8 cellular contexts compared by ENCODE assay signal in genomic region chr1:30754684-30755171, GRCh38. TPM values are rescaled to one million over a fixed set of nuclear protein-coding genes. Genes with fewer than 3 reads are reported as not detected.
A peak's percentile ranks its signal among the peaks of the same experiment; 100 is the strongest.
DNase-seq lines count a peak whose midpoint lies in the region; ATAC-seq, FAIRE-seq and TF ChIP-seq lines count a peak whose summit lies in the region.

No MANE protein-coding gene starts in this region.

- H3K27me3 ChIP-seq in KMS-11 (ENCODE audit: insufficient read depth, low read depth), result no peaks in the 10 kb centered on the region; the same call in 1 of the 2 replicates

- H3K4me2 ChIP-seq in KMS-11, result peak overlapping the region; percentile 15; the same call in 1 of the 2 replicates

- peak overlapping the region; percentile 99 to 100 (median 100) for H3K27ac Mint-ChIP-seq in immature natural killer cell

- peak; percentile 96 for FAIRE-seq in GM12892 (lab: Jason Lieb, UNC)

- peaks cover 25% of the 10 kb centered on the region; the same call in 1 of the 2 replicates for H3K79me2 ChIP-seq in KMS-11 (ENCODE audit: insufficient read depth, low read depth)

- TF ChIP-seq POLR2A in GM12892 (IDR thresholded peaks at IDR 0.05; ENCODE audit: low read depth, low read length), result peak; percentile 71

- no peaks in the 10 kb centered on the region for H4K20me1 ChIP-seq in KMS-11 (ENCODE audit: insufficient read depth)

- no peak overlapping the region for H2AFZ ChIP-seq in KMS-11 (ENCODE audit: low read depth)

- H3K4me1 ChIP-seq in KMS-11 (ENCODE audit: low read depth, poor library complexity, severe bottlenecking), result peaks cover 59% of the 10 kb centered on the region

- H3K27ac ChIP-seq in KMS-11, result no peak overlapping the region

- DNase-seq in GM12892 (ENCODE audit: insufficient read length) (no peak), immature natural killer cell (no peak), NCI-H510A treated with DMSO at 0.1 percent for 48 hours (lab: John Stamatoyannopoulos, UW) (no peak), G401 (ENCODE audit: low spot score) (no peak), COLO668 (lab: John Stamatoyannopoulos, UW; ENCODE audit: unreplicated experiment) (no peak)
- DNase-seq in activated CD4-positive, alpha-beta T cell treated with anti-CD3 and anti-CD28 coated beads, Interleukin-2, amount 50 U/mL, for 1 hour, result no peak

- H3K4me3 Mint-ChIP-seq in immature natural killer cell, result peak overlapping the region; percentile 96 to 100 (median 100)

- H3K36me3 Mint-ChIP-seq in immature natural killer cell, result peaks cover 5 to 8% (median 6%) of the 10 kb centered on the region in 3 donors

- H3K9ac ChIP-seq in KMS-11, result no peak overlapping the region

- H3K27me3 Mint-ChIP-seq in immature natural killer cell (ENCODE audit: low read depth in 3 of 3), result peaks cover 15 to 31% (median 15%) of the 10 kb centered on the region in 3 donors

- H3K9me3 Mint-ChIP-seq in immature natural killer cell, result no peaks in the 10 kb centered on the region

- in situ Hi-C loops in G401 (cut with HindIII; ENCODE audit: low sequenced_read_pairs), result no loop called here

- no peaks in the 10 kb centered on the region for H3K36me3 ChIP-seq in KMS-11 (ENCODE audit: insufficient read depth)

- ATAC-seq in GM21381 (IDR thresholded peaks at IDR 0.05; ENCODE audit: unreplicated experiment), result peak; percentile 37

- H3K4me3 ChIP-seq in KMS-11 (IDR thresholded peaks at IDR 0.05; ENCODE audit: insufficient read depth, low read depth, low read length), result no peak overlapping the region

- H3K4me1 Mint-ChIP-seq in immature natural killer cell, result peaks cover 97 to 100% of the 10 kb centered on the region in 2 donors

- TF ChIP-seq CTCF in KMS-11 (conservative IDR thresholded peaks at IDR 0.05; ENCODE audit: low read depth, low read length), result no peak

RNA-seq across cellular contexts. Expression of gene LAPTM5, which starts 2.8 kb away (rescaled TPM):
- 808 TPM for polyA plus RNA-seq in GM12892 (2012; ENCODE audit: missing spikeins)
- polyA plus RNA-seq in immature natural killer cell, result 100 to 1,000 TPM; 464 to 744 (median 541) TPM
- 0.18 TPM in 1 of 2 replicates, not detected in the other for total RNA-seq in G401 (2014; rRNA removed; shearing (Covaris generic))

RNA-seq across cellular contexts. Expression of gene MATN1, which starts 31.3 kb away (rescaled TPM):
- polyA plus RNA-seq in GM12892 (2012; ENCODE audit: missing spikeins), result 0.30 TPM
- polyA plus RNA-seq in immature natural killer cell, result not detected
- 1.2 TPM in 1 of 2 replicates, not detected in the other for total RNA-seq in G401 (2014; rRNA removed; shearing (Covaris generic))
